Comparison of ENCODE assay signal across 8 cellular contexts in the genomic region with DNA sequence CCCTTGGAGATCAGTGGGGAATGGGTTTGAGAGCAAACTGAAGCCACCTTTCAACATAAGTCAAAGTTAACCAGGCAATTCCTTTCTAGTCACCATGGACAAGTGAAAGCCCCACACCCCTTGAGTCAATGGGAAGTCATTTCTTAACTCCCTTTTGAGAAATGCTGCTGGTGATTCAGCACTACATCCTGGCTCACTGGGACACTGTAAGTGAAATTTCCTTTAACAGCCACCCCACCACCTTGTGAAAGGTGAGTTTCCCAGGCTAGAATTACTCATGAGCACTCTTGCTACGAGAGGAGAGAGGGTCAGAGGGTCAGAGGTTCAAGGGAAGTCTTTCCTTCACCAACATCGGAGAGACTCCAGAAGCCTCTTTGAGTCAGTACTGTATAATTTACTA.
DNase-seq lines count a peak whose midpoint lies in the region; ATAC-seq, FAIRE-seq and TF ChIP-seq lines count a peak whose summit lies in the region.

No MANE protein-coding gene starts in this region.

- H3K9ac ChIP-seq in HepG2 (ENCODE audit: insufficient read depth, low read depth, low read length): no peak overlapping the region

- 55% methylated on average over 2 of the region's 2 CpGs for WGBS in right lobe of liver (ENCODE audit: insufficient coverage, low coverage, low lambda C conversion rate, missing lambda C conversion rate)
- WGBS in HepG2 (ENCODE audit: low lambda C conversion rate): 11% methylated on average over 1 of the region's 2 CpGs
- WGBS in upper lobe of left lung, 2 donors: 58 to 65% methylated on average over 2 of the region's 2 CpGs

- H2AFZ ChIP-seq in HepG2 (ENCODE audit: low read length): no peak overlapping the region

- BruUV-seq in HepG2 (replicated peaks; lab: Mats Ljungman, UMichigan): no TSS peak

- TF ChIP-seq CTCF in right lobe of liver (IDR thresholded peaks at IDR 0.05): no peak
- TF ChIP-seq CTCF in HepG2 (CRISPR knock-in tag; IDR thresholded peaks at IDR 0.05): no peak
- no peak for TF ChIP-seq CTCF in cardiac fibroblast (IDR thresholded peaks at IDR 0.05; ENCODE audit: low read depth, low read length)
- no peak for TF ChIP-seq CTCF in upper lobe of left lung (IDR thresholded peaks at IDR 0.05)
- TF ChIP-seq CTCF in dorsolateral prefrontal cortex (IDR thresholded peaks at IDR 0.05 in 54 of 56, conservative IDR thresholded peaks at IDR 0.05 in 2 of 56; ENCODE audit: low read depth in 1 of 56, partially characterized antibody in 56 of 56): no peak
- TF ChIP-seq CTCF in omental fat pad (IDR thresholded peaks at IDR 0.05): no peak

- TF ChIP-seq RAD21 in HepG2 (CRISPR knock-in tag; IDR thresholded peaks at IDR 0.05): no peak

- ATAC-seq in right lobe of liver: peak; percentile 34 to 83 (median 58)
- ATAC-seq in HepG2: no peak
- peak; percentile 63 for ATAC-seq in HG03175 (IDR thresholded peaks at IDR 0.05; ENCODE audit: unreplicated experiment)
- ATAC-seq in upper lobe of left lung (ENCODE audit: low FRiP score in 2 of 2): peak in 1 of 2 donors; percentile 64
- ATAC-seq in omental fat pad (ENCODE audit: low FRiP score): no peak

- DNase-seq in right lobe of liver (no peak), HepG2 (ENCODE audit: low spot score) (no peak), cardiac fibroblast (ENCODE audit: low read depth in 2 of 2) (peak; percentile 51 to 96), upper lobe of left lung (peak in 1 of 2 donors; percentile 31), dorsolateral prefrontal cortex (no peak), NCI-H1417 (lab: John Stamatoyannopoulos, UW) (no peak), omental fat pad (ENCODE audit: low spot score) (no peak)

- CTCF ChIA-PET in HepG2 (lab: Yijun Ruan, JAX; ENCODE audit: low intra/inter-chr PET ratio, low total read pairs): no interaction called here

- in situ Hi-C loops in HepG2 (cut with HindIII; ENCODE audit: extremely low pct_ligation_motif_present, low pct_unique_long_range_greater_than_20kb): no loop called here

- TF ChIP-seq POLR2A in right lobe of liver (IDR thresholded peaks at IDR 0.05) (no peak), HepG2 (IDR thresholded peaks at IDR 0.05; ENCODE audit: insufficient read depth in 1 of 2, low read depth in 2 of 2, low read length in 2 of 2) (no peak), upper lobe of left lung (IDR thresholded peaks at IDR 0.05) (no peak)

- H3K27me3 ChIP-seq in right lobe of liver (no peaks in the 10 kb centered on the region), HepG2 (ENCODE audit: control insufficient read depth in 1 of 2, insufficient read depth in 2 of 2, low read length in 2 of 2) (peaks cover 0 to 4% of the 10 kb centered on the region in 2 experiments; a peak in 1 of 5 replicates), upper lobe of left lung (no peaks in the 10 kb centered on the region), dorsolateral prefrontal cortex (no peaks in the 10 kb centered on the region)

- H3K36me3 ChIP-seq in right lobe of liver (no peaks in the 10 kb centered on the region), HepG2 (replicated peaks in 1 of 2; ENCODE audit: control insufficient read depth in 1 of 2, insufficient read depth in 2 of 2, low read length in 2 of 2) (no peaks in the 10 kb centered on the region), upper lobe of left lung (no peaks in the 10 kb centered on the region)

- H3K79me2 ChIP-seq in HepG2 (ENCODE audit: insufficient read depth, low read length): no peaks in the 10 kb centered on the region

- no peak for FAIRE-seq in HepG2 (lab: Jason Lieb, UNC)

- no peak overlapping the region for H3K4me2 ChIP-seq in HepG2 (ENCODE audit: low read depth, low read length)

- H3K27ac ChIP-seq in right lobe of liver: peak overlapping the region in 1 of 3 donors; percentile 40
- H3K27ac ChIP-seq in HepG2 (ENCODE audit: extremely low read length, insufficient read depth, low read length): no peak overlapping the region
- H3K27ac ChIP-seq in upper lobe of left lung: peak overlapping the region; percentile 35 to 75 (median 59)
- no peak overlapping the region for H3K27ac ChIP-seq in dorsolateral prefrontal cortex

- no peaks in the 10 kb centered on the region for H4K20me1 ChIP-seq in HepG2 (ENCODE audit: insufficient read depth, low read length)

- POLR2A ChIA-PET in HepG2 (lab: Yijun Ruan, JAX): no interaction called here

- no peaks in the 10 kb centered on the region for H3K9me3 ChIP-seq in right lobe of liver
- H3K9me3 ChIP-seq in HepG2 (ENCODE audit: low read length): no peaks in the 10 kb centered on the region
- no peaks in the 10 kb centered on the region for H3K9me3 ChIP-seq in upper lobe of left lung

- intact Hi-C loops in right lobe of liver (cut with DNase I) (no loop called here), HepG2 (cut with micrococcal nuclease; ENCODE audit: unreplicated experiment) (no loop called here), dorsolateral prefrontal cortex (cut with DNase I) (no loop called here)

- TF ChIP-seq EP300 in HepG2 (IDR thresholded peaks at IDR 0.05; ENCODE audit: low read depth in 2 of 2, low read length in 2 of 2) (no peak), HepG2 (CRISPR knock-in tag; IDR thresholded peaks at IDR 0.05; ENCODE audit: borderline replicate concordance) (no peak), upper lobe of left lung (IDR thresholded peaks at IDR 0.05) (no peak)

- H3K4me1 ChIP-seq in right lobe of liver (no peaks in the 10 kb centered on the region), HepG2 (ENCODE audit: insufficient read depth, low read length) (no peaks in the 10 kb centered on the region), upper lobe of left lung (peaks cover 0 to 9% (median 6%) of the 10 kb centered on the region in 4 donors)

- no peak overlapping the region for H3K4me3 ChIP-seq in right lobe of liver
- H3K4me3 ChIP-seq in HepG2 (replicated peaks in 1 of 3; ENCODE audit: insufficient read depth in 1 of 3, low read depth in 2 of 3, low read length in 3 of 3): no peak overlapping the region
- H3K4me3 ChIP-seq in cardiac fibroblast (replicated peaks in 1 of 2; ENCODE audit: low read depth in 2 of 2, low read length in 2 of 2): no peak overlapping the region
- H3K4me3 ChIP-seq in upper lobe of left lung: no peak overlapping the region
- no peak overlapping the region for H3K4me3 ChIP-seq in dorsolateral prefrontal cortex

TF ChIP-seq in HepG2, 621 proteins besides CTCF, POLR2A, EP300 and RAD21:
- no peak for TF ChIP-seq SRSF9 (IDR thresholded peaks at IDR 0.05; ENCODE audit: borderline replicate concordance, insufficient read depth, low read depth, low read length, poor library complexity, severe bottlenecking)
- TF ChIP-seq SAP130 (CRISPR knock-in tag; IDR thresholded peaks at IDR 0.05; ENCODE audit: low read depth): no peak
- TF ChIP-seq SALL1 (CRISPR knock-in tag; IDR thresholded peaks at IDR 0.05): no peak
- no peak for TF ChIP-seq SUZ12 (IDR thresholded peaks at IDR 0.05; ENCODE audit: low read depth, low read length)
- TF ChIP-seq, protein P1, sequence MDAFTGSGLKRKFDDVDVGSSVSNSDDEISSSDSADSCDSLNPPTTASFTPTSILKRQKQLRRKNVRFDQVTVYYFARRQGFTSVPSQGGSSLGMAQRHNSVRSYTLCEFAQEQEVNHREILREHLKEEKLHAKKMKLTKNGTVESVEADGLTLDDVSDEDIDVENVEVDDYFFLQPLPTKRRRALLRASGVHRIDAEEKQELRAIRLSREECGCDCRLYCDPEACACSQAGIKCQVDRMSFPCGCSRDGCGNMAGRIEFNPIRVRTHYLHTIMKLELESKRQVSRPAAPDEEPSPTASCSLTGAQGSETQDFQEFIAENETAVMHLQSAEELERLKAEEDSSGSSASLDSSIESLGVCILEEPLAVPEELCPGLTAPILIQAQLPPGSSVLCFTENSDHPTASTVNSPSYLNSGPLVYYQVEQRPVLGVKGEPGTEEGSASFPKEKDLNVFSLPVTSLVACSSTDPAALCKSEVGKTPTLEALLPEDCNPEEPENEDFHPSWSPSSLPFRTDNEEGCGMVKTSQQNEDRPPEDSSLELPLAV (CRISPR knock-in tag; conservative IDR thresholded peaks at IDR 0.05; ENCODE audit: low read depth): no peak
- TF ChIP-seq NRL (CRISPR knock-in tag; IDR thresholded peaks at IDR 0.05; ENCODE audit: borderline replicate concordance): no peak
- no peak for TF ChIP-seq CBX1 (IDR thresholded peaks at IDR 0.05; ENCODE audit: low read depth)

Comparison
In these comparisons a context has a peak if more than half of its experiments do, and no peak if none do; other contexts are left out.
1. ATAC-seq: peak in right lobe of liver (4 of 4) and HG03175 (single experiment); none in HepG2 (single experiment) and omental fat pad (single experiment).
2. DNase-seq: peak in cardiac fibroblast (2 of 2); none in right lobe of liver (0 of 3), HepG2 (single experiment), dorsolateral prefrontal cortex (0 of 10), NCI-H1417 (0 of 3) and omental fat pad (single experiment).
3. H3K27ac ChIP-seq: peak in upper lobe of left lung (4 of 4); none in HepG2 (single experiment) and dorsolateral prefrontal cortex (0 of 59).